In the genomic region with DNA sequence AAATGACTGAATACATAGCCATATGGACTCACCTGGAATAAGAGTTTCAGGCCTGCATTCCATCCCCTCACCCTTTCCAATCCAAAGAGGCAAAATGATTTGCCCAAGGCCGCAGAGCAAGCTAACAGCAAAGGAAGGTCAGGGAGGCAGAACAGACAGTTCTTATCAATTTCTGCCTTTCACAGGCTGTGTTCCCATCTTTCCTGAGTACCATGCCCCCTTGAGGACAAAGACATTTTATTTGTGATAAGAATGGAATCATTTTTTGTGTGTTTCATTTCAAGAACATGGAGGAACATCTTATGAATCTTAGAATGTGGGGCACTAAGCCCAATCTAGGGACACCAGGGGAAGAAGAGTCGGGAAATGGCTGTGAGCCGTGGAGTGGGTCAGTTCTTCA, we compare ENCODE assay signal across 20 cellular contexts. TPM values are rescaled to one million over a fixed set of nuclear protein-coding genes. Genes with fewer than 3 reads are reported as not detected.
DNase-seq lines count a peak whose midpoint lies in the region; ATAC-seq, FAIRE-seq and TF ChIP-seq lines count a peak whose summit lies in the region.
"Had no signal": no experiment of that assay in that cellular context is flagged by ENCODE, and none has a peak within 500 bp of the region (broad histone marks: within the 10 kb centered on the region; RNA-seq: fewer than 3 reads in every experiment).

No MANE protein-coding gene starts in this region.

- H3K36me3 Mint-ChIP-seq in astrocyte (ENCODE audit: low read depth, unreplicated experiment): peaks cover 27% of the 10 kb centered on the region
- H3K36me3 Mint-ChIP-seq: CD4-positive, CD25-positive, alpha-beta regulatory T cell; stimulated activated effector memory CD8-positive, alpha-beta T cell treated with anti-CD3 and anti-CD28 coated beads, Interleukin-12 subunit alpha, Interleukin-12 subunit beta, amount 100 ng/mL, for 72 hours had no signal

- no peak overlapping the region for H4K8ac ChIP-seq in mesenchymal stem cell (ENCODE audit: low read length)

- no peak overlapping the region for H2BK12ac ChIP-seq in mesenchymal stem cell (ENCODE audit: low read length in 2 of 2)

- H3K18ac ChIP-seq in mesenchymal stem cell (ENCODE audit: low read depth in 1 of 2, low read length in 2 of 2): no peak overlapping the region

- H3K4me3 ChIP-seq in AG09309 (ENCODE audit: control insufficient read depth, low read depth, low read length) (no peak overlapping the region), HFF-Myc (replicated peaks; ENCODE audit: low read depth, low read length) (no peak overlapping the region), astrocyte (ENCODE audit: insufficient read depth, low read depth, low read length) (no peak overlapping the region), lower lobe of right lung (no peak overlapping the region), mesenchymal stem cell (ENCODE audit: insufficient read depth in 1 of 2, low read depth in 1 of 2, low read length in 2 of 2) (no peak overlapping the region)
- H3K4me3 ChIP-seq: vagina had no signal

- H3K27me3 ChIP-seq in astrocyte (ENCODE audit: insufficient read depth, low read length) (no peaks in the 10 kb centered on the region), lower lobe of right lung (ENCODE audit: low read depth) (no peaks in the 10 kb centered on the region), mesenchymal stem cell (ENCODE audit: control insufficient read depth in 1 of 2, insufficient read depth in 1 of 2, low read length in 2 of 2) (no peaks in the 10 kb centered on the region)
- H3K27me3 ChIP-seq: vagina had no signal

- no peak overlapping the region for H3K14ac ChIP-seq in mesenchymal stem cell (ENCODE audit: low read length in 2 of 2)

- no peak overlapping the region for H3K4me3 Mint-ChIP-seq in astrocyte (ENCODE audit: unreplicated experiment)
- H3K4me3 Mint-ChIP-seq: activated T-cell treated with anti-CD3 and anti-CD28 coated beads, Interleukin-2, amount 50 U/mL, for 72 hours; CD4-positive, CD25-positive, alpha-beta regulatory T cell; stimulated activated effector memory CD8-positive, alpha-beta T cell treated with anti-CD3 and anti-CD28 coated beads, Interleukin-12 subunit alpha, Interleukin-12 subunit beta, amount 100 ng/mL, for 72 hours had no signal

- H3K4me2 ChIP-seq in astrocyte (ENCODE audit: low read length) (no peak overlapping the region), mesenchymal stem cell (ENCODE audit: low read length, poor library complexity, severe bottlenecking) (no peak overlapping the region)

- peaks cover 42% of the 10 kb centered on the region for H3K79me1 ChIP-seq in mesenchymal stem cell (replicated peaks; ENCODE audit: low read length, poor library complexity, severe bottlenecking)

- DNase-seq in AG09309 (ENCODE audit: low read depth) (no peak), HFF-Myc (ENCODE audit: extremely low read depth, low read depth) (no peak), astrocyte (ENCODE audit: low read depth) (no peak), left lobe of liver (ENCODE audit: low spot score) (no peak), lower lobe of right lung (no peak), 8988T (no peak), mesenchymal stem cell (no peak), cerebellum (ENCODE audit: low spot score) (no peak)
- DNase-seq: activated CD4-positive, alpha-beta T cell treated with anti-CD3 and anti-CD28 coated beads, Interleukin-2, amount 50 U/mL, for 1 hour; activated T-cell treated with anti-CD3 and anti-CD28 coated beads, Interleukin-2, amount 50 U/mL, for 72 hours; amygdala; CD4-positive, CD25-positive, alpha-beta regulatory T cell; GF-D8; MV-4-11; NCI-H2227 treated with DMSO at 0.1 percent for 48 hours; stimulated activated CD4-positive, alpha-beta T cell treated with anti-CD3 and anti-CD28 coated beads, Interleukin-2, amount 100 ng/mL, for 48 hours had no signal

- peaks cover 18% of the 10 kb centered on the region for H3K4me1 Mint-ChIP-seq in astrocyte (ENCODE audit: low read depth, unreplicated experiment)
- H3K4me1 Mint-ChIP-seq: CD4-positive, CD25-positive, alpha-beta regulatory T cell; stimulated activated effector memory CD8-positive, alpha-beta T cell treated with anti-CD3 and anti-CD28 coated beads, Interleukin-12 subunit alpha, Interleukin-12 subunit beta, amount 100 ng/mL, for 72 hours had no signal

- no peak for FAIRE-seq in astrocyte (lab: Jason Lieb, UNC)
- FAIRE-seq: H54, keratinocyte had no signal

- peaks cover 9% of the 10 kb centered on the region for H3K36me3 ChIP-seq in astrocyte (ENCODE audit: insufficient read depth, low read length)
- peaks cover 10% of the 10 kb centered on the region for H3K36me3 ChIP-seq in lower lobe of right lung
- peaks cover 20 to 34% of the 10 kb centered on the region in 2 experiments for H3K36me3 ChIP-seq in mesenchymal stem cell (ENCODE audit: control insufficient read depth in 1 of 2, insufficient read depth in 2 of 2, low read depth in 1 of 2, low read length in 2 of 2)

- no peak overlapping the region for H2AFZ ChIP-seq in astrocyte (ENCODE audit: low read depth, low read length)
- no peak overlapping the region for H2AFZ ChIP-seq in mesenchymal stem cell (ENCODE audit: low read depth, low read length)

- H3K4me1 ChIP-seq in astrocyte (ENCODE audit: insufficient read depth, low read length): peaks cover 26% of the 10 kb centered on the region
- H3K4me1 ChIP-seq in lower lobe of right lung: peaks cover 11% of the 10 kb centered on the region
- peaks cover 13% of the 10 kb centered on the region for H3K4me1 ChIP-seq in mesenchymal stem cell (ENCODE audit: control insufficient read depth, insufficient read depth, low read depth, low read length)

- H3K23ac ChIP-seq in mesenchymal stem cell (ENCODE audit: low read length in 2 of 2): no peak overlapping the region

- H2BK15ac ChIP-seq in mesenchymal stem cell (ENCODE audit: low read depth, poor library complexity, severe bottlenecking): no peak overlapping the region

- H3K4ac ChIP-seq in mesenchymal stem cell (ENCODE audit: low read depth in 1 of 2, low read length in 2 of 2): no peak overlapping the region

- no peak overlapping the region for H4K91ac ChIP-seq in mesenchymal stem cell (ENCODE audit: low read length)

- no peak overlapping the region for H3K27ac Mint-ChIP-seq in astrocyte (ENCODE audit: unreplicated experiment)
- H3K27ac Mint-ChIP-seq: activated T-cell treated with anti-CD3 and anti-CD28 coated beads, Interleukin-2, amount 50 U/mL, for 72 hours; CD4-positive, CD25-positive, alpha-beta regulatory T cell; stimulated activated effector memory CD8-positive, alpha-beta T cell treated with anti-CD3 and anti-CD28 coated beads, Interleukin-12 subunit alpha, Interleukin-12 subunit beta, amount 100 ng/mL, for 72 hours had no signal

- peaks cover 69% of the 10 kb centered on the region for H4K20me1 ChIP-seq in astrocyte (ENCODE audit: insufficient read depth, low read length)

- H3K9me3 Mint-ChIP-seq in astrocyte (ENCODE audit: unreplicated experiment): no peaks in the 10 kb centered on the region
- H3K9me3 Mint-ChIP-seq: activated T-cell treated with anti-CD3 and anti-CD28 coated beads, Interleukin-2, amount 50 U/mL, for 72 hours; CD4-positive, CD25-positive, alpha-beta regulatory T cell; stimulated activated effector memory CD8-positive, alpha-beta T cell treated with anti-CD3 and anti-CD28 coated beads, Interleukin-12 subunit alpha, Interleukin-12 subunit beta, amount 100 ng/mL, for 72 hours had no signal

- no peaks in the 10 kb centered on the region for H3K27me3 Mint-ChIP-seq in astrocyte (ENCODE audit: low read depth, unreplicated experiment)

- H3K79me2 ChIP-seq in astrocyte (ENCODE audit: insufficient read depth, low read length): peaks cover 71% of the 10 kb centered on the region

- ATAC-seq in left lobe of liver (peak; percentile 35), lower lobe of right lung (no peak)
- ATAC-seq: activated T-cell treated with anti-CD3 and anti-CD28 coated beads, Interleukin-2, amount 50 U/mL, for 72 hours; stimulated activated effector memory CD8-positive, alpha-beta T cell treated with anti-CD3 and anti-CD28 coated beads, Interleukin-12 subunit alpha, Interleukin-12 subunit beta, amount 100 ng/mL, for 72 hours had no signal

- intact Hi-C loops in lower lobe of right lung (cut with DNase I): no loop called here

- peak; percentile 22 for TF ChIP-seq CTCF in AG09309 (IDR thresholded peaks at IDR 0.05; ENCODE audit: control insufficient read depth, insufficient read depth, low read depth, low read length, missing control alignments)
- TF ChIP-seq CTCF in HFF-Myc (IDR thresholded peaks at IDR 0.05; ENCODE audit: low read depth, low read length, missing control alignments): peak; percentile 5
- peak; percentile 9 for TF ChIP-seq CTCF in astrocyte (IDR thresholded peaks at IDR 0.05; ENCODE audit: insufficient read depth, low read depth, low read length)
- TF ChIP-seq CTCF in lower lobe of right lung (IDR thresholded peaks at IDR 0.05): no peak

- no peak overlapping the region for H2BK5ac ChIP-seq in mesenchymal stem cell (ENCODE audit: low read depth, low read length, poor library complexity, severe bottlenecking)

- H3K9ac ChIP-seq in astrocyte (ENCODE audit: low read length): no peak overlapping the region
- no peak overlapping the region for H3K9ac ChIP-seq in mesenchymal stem cell (ENCODE audit: low read length)

- H3K9me3 ChIP-seq in astrocyte (ENCODE audit: insufficient read depth, low read depth, low read length) (no peaks in the 10 kb centered on the region), lower lobe of right lung (no peaks in the 10 kb centered on the region), mesenchymal stem cell (ENCODE audit: control insufficient read depth, low read length) (no peaks in the 10 kb centered on the region)
- H3K9me3 ChIP-seq: vagina had no signal

- 85% methylated on average over 3 of the region's 3 CpGs for WGBS in mesenchymal stem cell

- H2BK120ac ChIP-seq in mesenchymal stem cell (ENCODE audit: low read depth, low read length): no peak overlapping the region

- no peak overlapping the region for H2AK5ac ChIP-seq in mesenchymal stem cell (ENCODE audit: low read length, severe bottlenecking)

- no peak overlapping the region for H3K27ac ChIP-seq in astrocyte (ENCODE audit: low read depth, low read length)
- no peak overlapping the region for H3K27ac ChIP-seq in lower lobe of right lung
- H3K27ac ChIP-seq in mesenchymal stem cell (ENCODE audit: low read length, poor library complexity, severe bottlenecking): no peak overlapping the region
- H3K27ac ChIP-seq: vagina had no signal

RNA-seq across cellular contexts. Expression of gene LHFPL2, which starts 13.9 kb away (rescaled TPM):
- total RNA-seq in astrocyte (17.0 and 19.8 TPM in 2 replicates), left lobe of liver (2.4 TPM), lower lobe of right lung (40.6 TPM), cerebellum (34.2 TPM)
- polyA plus RNA-seq in mesenchymal stem cell (2013, experiment 1 of 2): 13.5 TPM
- 11.5 TPM for polyA plus RNA-seq in mesenchymal stem cell (2013, experiment 2 of 2)
